Comparison of ENCODE assay signal across 1 cellular context in genomic region chr12:71664411-71665108, GRCh38.
TF ChIP-seq lines count a peak whose summit lies in the region.

No MANE protein-coding gene starts in this region.

TF ChIP-seq in HepG2, 621 proteins besides CTCF, POLR2A, EP300 and RAD21 (continued from another document and continues in another):
- TF ChIP-seq ZNF639 (CRISPR knock-in tag; conservative IDR thresholded peaks at IDR 0.05) (no peak), SIX1 (CRISPR knock-in tag; IDR thresholded peaks at IDR 0.05; ENCODE audit: borderline replicate concordance) (no peak), SP5 (CRISPR knock-in tag; IDR thresholded peaks at IDR 0.05; ENCODE audit: borderline replicate concordance, low read depth) (no peak), ZFP36L1 (CRISPR knock-in tag; IDR thresholded peaks at IDR 0.05) (no peak), SP140L (CRISPR knock-in tag; IDR thresholded peaks at IDR 0.05; ENCODE audit: borderline replicate concordance) (no peak), USF2 (IDR thresholded peaks at IDR 0.05; ENCODE audit: low read depth, low read length) (no peak), USF2 (CRISPR knock-in tag; IDR thresholded peaks at IDR 0.05; ENCODE audit: borderline replicate concordance) (no peak), TARDBP (CRISPR knock-in tag; IDR thresholded peaks at IDR 0.05) (no peak), SNAI1 (CRISPR knock-in tag; IDR thresholded peaks at IDR 0.05; ENCODE audit: borderline replicate concordance) (no peak), RNF219 (CRISPR knock-in tag; IDR thresholded peaks at IDR 0.05) (no peak), HHEX (CRISPR knock-in tag; IDR thresholded peaks at IDR 0.05) (no peak), ZNF737 (CRISPR knock-in tag; IDR thresholded peaks at IDR 0.05; ENCODE audit: borderline replicate concordance) (peak; percentile 45; the same call in 1 of the 2 replicates), ZNF557 (CRISPR knock-in tag; IDR thresholded peaks at IDR 0.05) (0 out of 2 replicates have a peak, but pooled peaks have one; percentile 24), ZNF543 (CRISPR knock-in tag; IDR thresholded peaks at IDR 0.05) (peak; percentile 49; the same call in 1 of the 2 replicates), ARID2 (CRISPR knock-in tag; IDR thresholded peaks at IDR 0.05; ENCODE audit: borderline replicate concordance) (no peak), ZBTB43 (CRISPR knock-in tag; conservative IDR thresholded peaks at IDR 0.05) (no peak), ZNF784 (CRISPR knock-in tag; IDR thresholded peaks at IDR 0.05; ENCODE audit: borderline replicate concordance) (no peak), MIER3 (CRISPR knock-in tag; IDR thresholded peaks at IDR 0.05; ENCODE audit: borderline replicate concordance) (no peak), ZNF7 (CRISPR knock-in tag; IDR thresholded peaks at IDR 0.05) (no peak), ZBTB42 (CRISPR knock-in tag; IDR thresholded peaks at IDR 0.05) (no peak), MEIS2 (CRISPR knock-in tag; IDR thresholded peaks at IDR 0.05) (no peak), ZNF275 (CRISPR knock-in tag; IDR thresholded peaks at IDR 0.05; ENCODE audit: borderline replicate concordance) (0 out of 2 replicates have a peak, but pooled peaks have one; percentile 63), TFDP1 (CRISPR knock-in tag; IDR thresholded peaks at IDR 0.05; ENCODE audit: borderline replicate concordance) (no peak), HOXA9 (CRISPR knock-in tag; IDR thresholded peaks at IDR 0.05; ENCODE audit: borderline replicate concordance) (no peak), RFXAP (CRISPR knock-in tag; IDR thresholded peaks at IDR 0.05; ENCODE audit: borderline replicate concordance) (0 out of 2 replicates have a peak, but pooled peaks have one; percentile 9)
- TF ChIP-seq, protein P1, sequence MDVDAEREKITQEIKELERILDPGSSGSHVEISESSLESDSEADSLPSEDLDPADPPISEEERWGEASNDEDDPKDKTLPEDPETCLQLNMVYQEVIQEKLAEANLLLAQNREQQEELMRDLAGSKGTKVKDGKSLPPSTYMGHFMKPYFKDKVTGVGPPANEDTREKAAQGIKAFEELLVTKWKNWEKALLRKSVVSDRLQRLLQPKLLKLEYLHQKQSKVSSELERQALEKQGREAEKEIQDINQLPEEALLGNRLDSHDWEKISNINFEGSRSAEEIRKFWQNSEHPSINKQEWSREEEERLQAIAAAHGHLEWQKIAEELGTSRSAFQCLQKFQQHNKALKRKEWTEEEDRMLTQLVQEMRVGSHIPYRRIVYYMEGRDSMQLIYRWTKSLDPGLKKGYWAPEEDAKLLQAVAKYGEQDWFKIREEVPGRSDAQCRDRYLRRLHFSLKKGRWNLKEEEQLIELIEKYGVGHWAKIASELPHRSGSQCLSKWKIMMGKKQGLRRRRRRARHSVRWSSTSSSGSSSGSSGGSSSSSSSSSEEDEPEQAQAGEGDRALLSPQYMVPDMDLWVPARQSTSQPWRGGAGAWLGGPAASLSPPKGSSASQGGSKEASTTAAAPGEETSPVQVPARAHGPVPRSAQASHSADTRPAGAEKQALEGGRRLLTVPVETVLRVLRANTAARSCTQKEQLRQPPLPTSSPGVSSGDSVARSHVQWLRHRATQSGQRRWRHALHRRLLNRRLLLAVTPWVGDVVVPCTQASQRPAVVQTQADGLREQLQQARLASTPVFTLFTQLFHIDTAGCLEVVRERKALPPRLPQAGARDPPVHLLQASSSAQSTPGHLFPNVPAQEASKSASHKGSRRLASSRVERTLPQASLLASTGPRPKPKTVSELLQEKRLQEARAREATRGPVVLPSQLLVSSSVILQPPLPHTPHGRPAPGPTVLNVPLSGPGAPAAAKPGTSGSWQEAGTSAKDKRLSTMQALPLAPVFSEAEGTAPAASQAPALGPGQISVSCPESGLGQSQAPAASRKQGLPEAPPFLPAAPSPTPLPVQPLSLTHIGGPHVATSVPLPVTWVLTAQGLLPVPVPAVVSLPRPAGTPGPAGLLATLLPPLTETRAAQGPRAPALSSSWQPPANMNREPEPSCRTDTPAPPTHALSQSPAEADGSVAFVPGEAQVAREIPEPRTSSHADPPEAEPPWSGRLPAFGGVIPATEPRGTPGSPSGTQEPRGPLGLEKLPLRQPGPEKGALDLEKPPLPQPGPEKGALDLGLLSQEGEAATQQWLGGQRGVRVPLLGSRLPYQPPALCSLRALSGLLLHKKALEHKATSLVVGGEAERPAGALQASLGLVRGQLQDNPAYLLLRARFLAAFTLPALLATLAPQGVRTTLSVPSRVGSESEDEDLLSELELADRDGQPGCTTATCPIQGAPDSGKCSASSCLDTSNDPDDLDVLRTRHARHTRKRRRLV (CRISPR knock-in tag; IDR thresholded peaks at IDR 0.05): no peak
- TF ChIP-seq, protein P2, sequence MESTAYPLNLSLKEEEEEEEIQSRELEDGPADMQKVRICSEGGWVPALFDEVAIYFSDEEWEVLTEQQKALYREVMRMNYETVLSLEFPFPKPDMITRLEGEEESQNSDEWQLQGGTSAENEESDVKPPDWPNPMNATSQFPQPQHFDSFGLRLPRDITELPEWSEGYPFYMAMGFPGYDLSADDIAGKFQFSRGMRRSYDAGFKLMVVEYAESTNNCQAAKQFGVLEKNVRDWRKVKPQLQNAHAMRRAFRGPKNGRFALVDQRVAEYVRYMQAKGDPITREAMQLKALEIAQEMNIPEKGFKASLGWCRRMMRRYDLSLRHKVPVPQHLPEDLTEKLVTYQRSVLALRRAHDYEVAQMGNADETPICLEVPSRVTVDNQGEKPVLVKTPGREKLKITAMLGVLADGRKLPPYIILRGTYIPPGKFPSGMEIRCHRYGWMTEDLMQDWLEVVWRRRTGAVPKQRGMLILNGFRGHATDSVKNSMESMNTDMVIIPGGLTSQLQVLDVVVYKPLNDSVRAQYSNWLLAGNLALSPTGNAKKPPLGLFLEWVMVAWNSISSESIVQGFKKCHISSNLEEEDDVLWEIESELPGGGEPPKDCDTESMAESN (CRISPR knock-in tag; conservative IDR thresholded peaks at IDR 0.05): no peak; the same call in 1 of the 2 replicates
- TF ChIP-seq, protein P3, sequence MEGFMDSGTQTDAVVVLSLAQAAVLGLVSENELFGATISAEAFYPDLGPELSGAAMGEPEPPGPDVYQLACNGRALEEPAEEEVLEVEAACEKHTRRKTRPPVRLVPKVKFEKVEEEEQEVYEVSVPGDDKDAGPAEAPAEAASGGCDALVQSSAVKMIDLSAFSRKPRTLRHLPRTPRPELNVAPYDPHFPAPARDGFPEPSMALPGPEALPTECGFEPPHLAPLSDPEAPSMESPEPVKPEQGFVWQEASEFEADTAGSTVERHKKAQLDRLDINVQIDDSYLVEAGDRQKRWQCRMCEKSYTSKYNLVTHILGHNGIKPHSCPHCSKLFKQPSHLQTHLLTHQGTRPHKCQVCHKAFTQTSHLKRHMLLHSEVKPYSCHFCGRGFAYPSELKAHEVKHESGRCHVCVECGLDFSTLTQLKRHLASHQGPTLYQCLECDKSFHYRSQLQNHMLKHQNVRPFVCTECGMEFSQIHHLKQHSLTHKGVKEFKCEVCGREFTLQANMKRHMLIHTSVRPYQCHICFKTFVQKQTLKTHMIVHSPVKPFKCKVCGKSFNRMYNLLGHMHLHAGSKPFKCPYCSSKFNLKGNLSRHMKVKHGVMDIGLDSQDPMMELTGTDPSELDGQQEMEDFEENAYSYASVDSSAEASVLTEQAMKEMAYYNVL (CRISPR knock-in tag; IDR thresholded peaks at IDR 0.05; ENCODE audit: borderline replicate concordance): no peak
- TF ChIP-seq, protein P4, sequence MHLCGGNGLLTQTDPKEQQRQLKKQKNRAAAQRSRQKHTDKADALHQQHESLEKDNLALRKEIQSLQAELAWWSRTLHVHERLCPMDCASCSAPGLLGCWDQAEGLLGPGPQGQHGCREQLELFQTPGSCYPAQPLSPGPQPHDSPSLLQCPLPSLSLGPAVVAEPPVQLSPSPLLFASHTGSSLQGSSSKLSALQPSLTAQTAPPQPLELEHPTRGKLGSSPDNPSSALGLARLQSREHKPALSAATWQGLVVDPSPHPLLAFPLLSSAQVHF (CRISPR knock-in tag; IDR thresholded peaks at IDR 0.05): no peak
- TF ChIP-seq, protein P5, sequence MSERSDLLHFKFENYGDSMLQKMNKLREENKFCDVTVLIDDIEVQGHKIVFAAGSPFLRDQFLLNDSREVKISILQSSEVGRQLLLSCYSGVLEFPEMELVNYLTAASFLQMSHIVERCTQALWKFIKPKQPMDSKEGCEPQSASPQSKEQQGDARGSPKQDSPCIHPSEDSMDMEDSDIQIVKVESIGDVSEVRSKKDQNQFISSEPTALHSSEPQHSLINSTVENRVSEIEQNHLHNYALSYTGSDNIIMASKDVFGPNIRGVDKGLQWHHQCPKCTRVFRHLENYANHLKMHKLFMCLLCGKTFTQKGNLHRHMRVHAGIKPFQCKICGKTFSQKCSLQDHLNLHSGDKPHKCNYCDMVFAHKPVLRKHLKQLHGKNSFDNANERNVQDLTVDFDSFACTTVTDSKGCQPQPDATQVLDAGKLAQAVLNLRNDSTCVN (CRISPR knock-in tag; IDR thresholded peaks at IDR 0.05; ENCODE audit: borderline replicate concordance): 0 out of 2 replicates have a peak, but pooled peaks have one; percentile 61
- TF ChIP-seq, protein P6, sequence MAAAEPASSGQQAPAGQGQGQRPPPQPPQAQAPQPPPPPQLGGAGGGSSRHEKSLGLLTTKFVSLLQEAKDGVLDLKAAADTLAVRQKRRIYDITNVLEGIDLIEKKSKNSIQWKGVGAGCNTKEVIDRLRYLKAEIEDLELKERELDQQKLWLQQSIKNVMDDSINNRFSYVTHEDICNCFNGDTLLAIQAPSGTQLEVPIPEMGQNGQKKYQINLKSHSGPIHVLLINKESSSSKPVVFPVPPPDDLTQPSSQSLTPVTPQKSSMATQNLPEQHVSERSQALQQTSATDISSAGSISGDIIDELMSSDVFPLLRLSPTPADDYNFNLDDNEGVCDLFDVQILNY (CRISPR knock-in tag; conservative IDR thresholded peaks at IDR 0.05): no peak
